Comparison of ENCODE assay signal across 26 cellular contexts in genomic region chr15:37788330-37788729, GRCh38.
"Had no signal": no experiment of that assay in that cellular context is flagged by ENCODE, and none has a peak within 500 bp of the region (broad histone marks: within the 10 kb centered on the region; RNA-seq: fewer than 3 reads in every experiment).

No MANE protein-coding gene starts in this region.

- H3K4me1 ChIP-seq: adrenal gland, ascending aorta, esophagus muscularis mucosa, foreskin keratinocyte, heart right ventricle, left lung had no signal

- H3K9me3 ChIP-seq: adrenal gland, ascending aorta, esophagus muscularis mucosa, heart right ventricle, left lung, mucosa of descending colon, neutrophil, ovary had no signal

- H3K4me3 ChIP-seq: adrenal gland, ascending aorta, esophagus muscularis mucosa, heart right ventricle, left lung, lung, mucosa of descending colon, ovary, skin epidermis had no signal

- H3K27ac ChIP-seq: adrenal gland, ascending aorta, brain microvascular endothelial cell, esophagus muscularis mucosa, foreskin keratinocyte, heart right ventricle, left lung, neutrophil, ovary, skin epidermis had no signal

- H3K36me3 ChIP-seq: adrenal gland, ascending aorta, brain microvascular endothelial cell, esophagus muscularis mucosa, heart right ventricle, left lung, neutrophil, ovary had no signal

- DNase-seq: activated CD4-positive, alpha-beta memory T cell treated with anti-CD3 and anti-CD28 coated beads for 36 hours; activated CD4-positive, alpha-beta T cell treated with anti-CD3 and anti-CD28 coated beads, Interleukin-2, amount 10 ng/mL, durations not matched to agents 24 days and 14 days; activated CD4-positive, CD25-positive, alpha-beta regulatory T cell treated with anti-CD3 and anti-CD28 coated beads, Interleukin-2, amount 50 U/mL, for 72 hours; activated CD8-positive, alpha-beta memory T cell treated with anti-CD3 and anti-CD28 coated beads, Interleukin-2, amount 50 U/mL, for 4 hours; activated effector memory CD4-positive, alpha-beta T cell treated with anti-CD3 and anti-CD28 coated beads, Interleukin-2, amount 50 U/mL, for 16 hours; activated naive CD4-positive, alpha-beta T cell treated with anti-CD3 and anti-CD28 coated beads for 36 hours; activated naive CD8-positive, alpha-beta T cell treated with anti-CD3 and anti-CD28 coated beads for 36 hours; activated T-cell treated with anti-CD3 and anti-CD28 coated beads, Interleukin-2, amount 50 U/mL, for 1 hour; adrenal gland; brain microvascular endothelial cell; central memory CD4-positive, alpha-beta T cell; foreskin keratinocyte; heart right ventricle; left lung; mucosa of descending colon; ovary; stimulated activated CD4-positive, alpha-beta T cell treated with anti-CD3 and anti-CD28 coated beads, Interleukin-12 subunit alpha, Interleukin-12 subunit beta, amount 100 ng/mL, for 4 hours; stimulated activated CD4-positive, alpha-beta T cell treated with anti-CD3 and anti-CD28 coated beads, Interleukin-4, amount 100 ng/mL, for 1 hour; stimulated activated naive CD8-positive, alpha-beta T cell treated with anti-CD3 and anti-CD28 coated beads, Interleukin-15, Interleukin-2, amounts not matched to agents 100 U/mL and 50 U/mL, for 24 hours; T-helper 17 cell; T1000 had no signal

- H3K27me3 ChIP-seq: adrenal gland, ascending aorta, brain microvascular endothelial cell, esophagus muscularis mucosa, foreskin keratinocyte, heart right ventricle, left lung, neutrophil, ovary had no signal
